ENCODE assay signal across 11 cellular contexts in the genomic region with DNA sequence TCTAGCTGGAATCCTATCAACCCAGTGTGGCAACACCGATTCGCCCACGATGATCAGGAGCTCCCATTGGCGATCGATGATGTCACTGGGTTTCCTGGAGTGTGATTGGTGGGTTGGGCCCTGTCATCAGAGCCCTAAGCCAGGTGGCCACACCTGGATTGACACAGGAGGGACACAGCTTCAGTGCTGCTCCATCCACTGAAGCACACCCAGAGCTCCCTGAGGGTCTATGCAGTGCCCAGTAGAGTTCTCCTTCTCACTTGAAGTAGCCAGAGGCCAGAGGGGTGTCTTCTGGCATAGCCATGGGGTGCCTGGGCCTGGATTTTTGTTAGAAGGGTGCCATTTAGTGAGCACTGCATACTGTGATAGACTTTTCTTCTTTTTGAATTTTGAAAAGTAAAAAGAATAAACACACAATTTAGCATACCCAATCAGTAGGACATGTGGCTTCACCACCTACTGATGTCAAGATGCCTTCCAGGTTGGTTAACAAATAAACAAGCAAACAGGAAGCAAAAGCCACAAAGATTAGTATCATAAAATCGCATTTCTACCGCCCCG.
DNase-seq lines count a peak whose midpoint lies in the region; ATAC-seq and TF ChIP-seq lines count a peak whose summit lies in the region.
"Had no signal": no experiment of that assay in that cellular context is flagged by ENCODE, and none has a peak within 500 bp of the region (broad histone marks: within the 10 kb centered on the region; RNA-seq: fewer than 3 reads in every experiment).

No MANE protein-coding gene starts in this region.

- no peak for TF ChIP-seq POLR2A in transverse colon (IDR thresholded peaks at IDR 0.05)

- TF ChIP-seq EP300 in transverse colon (IDR thresholded peaks at IDR 0.05; ENCODE audit: low read depth), result no peak

- no peak for ATAC-seq in GM21825 (IDR thresholded peaks at IDR 0.05; ENCODE audit: unreplicated experiment)

- no peaks in the 10 kb centered on the region for H3K9me3 ChIP-seq in SJCRH30 (replicated peaks)
- no peaks in the 10 kb centered on the region for H3K9me3 ChIP-seq in transverse colon

- H3K4me1 ChIP-seq in SJCRH30 (no peaks in the 10 kb centered on the region), transverse colon (peaks cover 0 to 28% (median 11%) of the 10 kb centered on the region in 4 donors)

- H3K27ac ChIP-seq in dorsolateral prefrontal cortex (peak overlapping the region in 49 of 59 donors; percentile 17 to 92 (median 78)), SJCRH30 (no peak overlapping the region), transverse colon (peak overlapping the region in 2 of 4 donors; percentile 16 to 46)

- H3K4me3 ChIP-seq in dorsolateral prefrontal cortex (peak overlapping the region in 1 of 59 donors; percentile 0), SJCRH30 (no peak overlapping the region), transverse colon (no peak overlapping the region)

- in situ Hi-C loops in transverse colon (cut with MboI; ENCODE audit: low pct_ligation_motif_present in 1 of 4, low pct_unique_long_range_greater_than_20kb in 1 of 4, low sequenced_read_pairs in 3 of 4), result no loop called here

- H3K27me3 ChIP-seq in dorsolateral prefrontal cortex (no peaks in the 10 kb centered on the region), SJCRH30 (no peaks in the 10 kb centered on the region), transverse colon (no peaks in the 10 kb centered on the region)

- DNase-seq in NK-92 treated with Interleukin-12 subunit alpha and Interleukin-12 subunit beta, amount 100 ng/mL, for 24 hours (lab: John Stamatoyannopoulos, UW), result peak; percentile 50
- DNase-seq in NK-92 (lab: John Stamatoyannopoulos, UW; ENCODE audit: unreplicated experiment), result no peak
- peak; percentile 3 for DNase-seq in OCI-M1 (lab: John Stamatoyannopoulos, UW)
- peak in 3 of 10 donors; percentile 45 to 75 (median 71) for DNase-seq in dorsolateral prefrontal cortex
- DNase-seq in posterior vena cava (ENCODE audit: low spot score), result peak; percentile 46
- no peak for DNase-seq in SJCRH30
- DNase-seq in transverse colon, result no peak
- DNase-seq: MM.1S; Right ventricle myocardium superior; stimulated activated naive CD8-positive, alpha-beta T cell treated with anti-CD3 and anti-CD28 coated beads, Interleukin-15, Interleukin-2, amounts not matched to agents 100 U/mL and 50 U/mL, for 24 hours had no signal

- intact Hi-C loops in dorsolateral prefrontal cortex (cut with DNase I), result no loop called here
- intact Hi-C loops in posterior vena cava (cut with DNase I), result no loop called here
- intact Hi-C loops in transverse colon (cut with DNase I; ENCODE audit: low total_unique reads), result no loop called here

- H3K36me3 ChIP-seq in SJCRH30 (no peaks in the 10 kb centered on the region), transverse colon (no peaks in the 10 kb centered on the region)

- TF ChIP-seq CTCF in dorsolateral prefrontal cortex (IDR thresholded peaks at IDR 0.05 in 54 of 56, conservative IDR thresholded peaks at IDR 0.05 in 2 of 56; ENCODE audit: low read depth in 1 of 56, partially characterized antibody in 56 of 56) (no peak), transverse colon (IDR thresholded peaks at IDR 0.05) (no peak)

- WGBS in transverse colon (ENCODE audit: low coverage in 1 of 2), 2 donors, result 56 to 68% methylated on average over 3 to 8 of the region's 8 CpGs

Comparison
In these comparisons a context has a peak if more than half of its experiments do, and no peak if none do; other contexts are left out.
1. DNase-seq: peak in NK-92 treated with Interleukin-12 subunit alpha and Interleukin-12 subunit beta, amount 100 ng/mL, for 24 hours (single experiment), OCI-M1 (single experiment) and posterior vena cava (single experiment); none in NK-92 (single experiment), SJCRH30 (0 of 2) and transverse colon (single experiment).